31 cellular contexts compared by ENCODE assay signal in genomic region chr4:42237010-42237409, GRCh38.
"Had no signal": no experiment of that assay in that cellular context is flagged by ENCODE, and none has a peak within 500 bp of the region (broad histone marks: within the 10 kb centered on the region; RNA-seq: fewer than 3 reads in every experiment).

No MANE protein-coding gene starts in this region.

- H2AFZ ChIP-seq: PC-9 had no signal

- H3K27ac ChIP-seq: PC-9, RWPE1, SJCRH30, SK-N-MC had no signal

- H3K36me3 ChIP-seq: MG63, SJCRH30 had no signal

- H3K9me3 ChIP-seq: MG63, SJCRH30 had no signal

- H3K27me3 ChIP-seq: MG63 had no signal

- H3K4me2 ChIP-seq: PC-9 had no signal

- DNase-seq: Kasumi-1, MG63, NCI-H1048, NCI-H1092 treated with DMSO at 0.1 percent for 48 hours, NCI-H1105 treated with DMSO at 0.1 percent for 48 hours, NCI-H1436, NCI-H146, NCI-H1694, NCI-H187, NCI-H1930, NCI-H2029 treated with DMSO at 0.1 percent for 48 hours, NCI-H2081 treated with DMSO at 0.1 percent for 48 hours, NCI-H2107, NCI-H2171, NCI-H226, NCI-H446 treated with DMSO at 0.1 percent for 48 hours, NCI-H510A, NCI-H524, NCI-H526, NCI-H69, NCI-H748 treated with DMSO at 0.1 percent for 48 hours, NCI-H82, PC-9, SHP77, SIG-M5, SJCRH30 had no signal

- H3K4me3 ChIP-seq: MG63, PC-9, SJCRH30, SK-N-MC had no signal

- H3K4me1 ChIP-seq: SJCRH30 had no signal

- ATAC-seq: Panc1, Right ventricle myocardium inferior, SK-N-SH treated with all-trans-retinoic acid at 6 μM for 48 hours had no signal
